9 cellular contexts compared by ENCODE assay signal in the genomic region with DNA sequence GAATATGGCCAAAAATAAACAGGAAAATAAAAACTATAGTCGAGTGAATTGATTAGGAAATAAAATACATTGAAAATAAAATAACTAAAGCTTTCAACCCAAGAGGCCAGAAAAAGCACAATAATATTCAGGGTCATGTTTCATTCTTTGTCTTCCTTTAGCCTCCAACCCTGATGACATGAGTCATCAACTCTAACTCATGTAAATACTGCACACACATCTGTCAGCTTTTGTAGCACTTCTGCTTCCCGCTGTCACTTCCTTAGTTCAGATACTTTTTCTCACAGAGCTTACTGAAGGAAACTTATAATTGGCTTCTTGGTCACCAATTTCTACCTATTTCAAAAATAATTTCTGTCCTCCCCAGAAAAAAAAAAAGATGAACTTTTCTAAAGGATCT.
DNase-seq lines count a peak whose midpoint lies in the region; ATAC-seq, FAIRE-seq and TF ChIP-seq lines count a peak whose summit lies in the region.
"Had no signal": no experiment of that assay in that cellular context is flagged by ENCODE, and none has a peak within 500 bp of the region (broad histone marks: within the 10 kb centered on the region; RNA-seq: fewer than 3 reads in every experiment).

No MANE protein-coding gene starts in this region.

- no peak for TF ChIP-seq POLR2A in GM12878 (IDR thresholded peaks at IDR 0.05; ENCODE audit: low read depth, low read length)

- H3K27me3 ChIP-seq in GM12878 (replicated peaks in 1 of 2; ENCODE audit: control insufficient read depth in 2 of 2, insufficient read depth in 2 of 2, low read length in 1 of 2) = no peaks in the 10 kb centered on the region; a peak in 1 of 4 replicates

- peak; percentile 96 for ATAC-seq in GM21576 (IDR thresholded peaks at IDR 0.05; ENCODE audit: unreplicated experiment)
- peak; percentile 71 for ATAC-seq in GM12878
- peak; percentile 92 for ATAC-seq in stimulated activated naive B cell treated with anti-CD40 and anti-IgM and Interleukin-4, amounts not matched to agents 10 μg/mL and 1 μg/mL and 100 μg/mL, for 72 hours (replicated peaks)

- RAD21 ChIA-PET in GM12878 (lab: Charles Lee; ENCODE audit: unreplicated experiment) = no interaction called here

- no peak for TF ChIP-seq RAD21 in GM12878 (IDR thresholded peaks at IDR 0.05; ENCODE audit: insufficient read depth, low read depth, low read length)

- no peaks in the 10 kb centered on the region for H4K20me1 ChIP-seq in GM12878 (ENCODE audit: control insufficient read depth, insufficient read depth)

- TF ChIP-seq CTCF in GM12878 (IDR thresholded peaks at IDR 0.05 in 2 of 3, conservative IDR thresholded peaks at IDR 0.05 in 1 of 3; ENCODE audit: control insufficient read depth in 2 of 3, extremely low read depth in 1 of 3, insufficient read depth in 1 of 3, low read depth in 3 of 3, low read length in 3 of 3) = no peak

- H3K27me3 Mint-ChIP-seq in stimulated activated naive B cell treated with anti-CD40 and anti-IgM and Interleukin-4, amounts not matched to agents 10 μg/mL and 1 μg/mL and 100 μg/mL, for 72 hours = no peaks in the 10 kb centered on the region

- H3K9me3 Mint-ChIP-seq in stimulated activated naive B cell treated with anti-CD40 and anti-IgM and Interleukin-4, amounts not matched to agents 10 μg/mL and 1 μg/mL and 100 μg/mL, for 72 hours = peaks cover 0 to 3% of the 10 kb centered on the region in 2 donors
- H3K9me3 Mint-ChIP-seq: activated naive CD4-positive, alpha-beta T cell treated with anti-CD3 and anti-CD28 coated beads, Interleukin-2, amount 50 U/mL, for 72 hours had no signal

- in situ Hi-C loops in GM12878 (cut with MboI) = no loop called here

- no peaks in the 10 kb centered on the region for H3K36me3 Mint-ChIP-seq in stimulated activated naive B cell treated with anti-CD40 and anti-IgM and Interleukin-4, amounts not matched to agents 10 μg/mL and 1 μg/mL and 100 μg/mL, for 72 hours

- no peak overlapping the region for H3K27ac ChIP-seq in GM12878 (ENCODE audit: control insufficient read depth, insufficient read depth)

- SMC1A ChIA-PET in GM12878 (lab: Charles Lee; ENCODE audit: uncharacterized antibody, unreplicated experiment) = interaction anchor here (1.0 to 1.5 kb wide), 3 partner anchors 9 to 194 kb away, joined by 3 to 5 read pairs (median 3); no protein-coding TSS in a partner anchor

- H3K4me2 ChIP-seq in GM12878 (ENCODE audit: control insufficient read depth, insufficient read depth) = 0 out of 2 replicates have a peak overlapping the region, but pooled peaks have one; percentile 17

- no peaks in the 10 kb centered on the region for H3K4me1 ChIP-seq in GM12878 (ENCODE audit: control insufficient read depth, insufficient read depth, low read length)

- intact Hi-C loops in GM12878 (cut with micrococcal nuclease; ENCODE audit: unreplicated experiment) = no loop called here

- H3K4me3 ChIP-seq in GM12878 = no peak overlapping the region

- BruUV-seq in GM12878 (replicated peaks; lab: Mats Ljungman, UMichigan) = no TSS peak

- H2AFZ ChIP-seq in GM12878 (ENCODE audit: control insufficient read depth, low read depth, low read length) = no peak overlapping the region

- no peaks in the 10 kb centered on the region for H3K36me3 ChIP-seq in GM12878 (ENCODE audit: control insufficient read depth in 2 of 2, insufficient read depth in 2 of 2, low read length in 1 of 2)

- no peak overlapping the region for H3K27ac Mint-ChIP-seq in stimulated activated naive B cell treated with anti-CD40 and anti-IgM and Interleukin-4, amounts not matched to agents 10 μg/mL and 1 μg/mL and 100 μg/mL, for 72 hours
- H3K27ac Mint-ChIP-seq: activated naive CD4-positive, alpha-beta T cell treated with anti-CD3 and anti-CD28 coated beads, Interleukin-2, amount 50 U/mL, for 72 hours had no signal

- peaks cover 17 to 28% of the 10 kb centered on the region in 2 donors for H3K4me1 Mint-ChIP-seq in stimulated activated naive B cell treated with anti-CD40 and anti-IgM and Interleukin-4, amounts not matched to agents 10 μg/mL and 1 μg/mL and 100 μg/mL, for 72 hours

- POLR2A ChIA-PET in GM12878 (lab: Charles Lee) = no interaction called here

- no peak for FAIRE-seq in GM12878 (lab: Jason Lieb, UNC)

- no peak overlapping the region for H3K9ac ChIP-seq in GM12878 (ENCODE audit: control insufficient read depth, insufficient read depth, low read length)

- no peaks in the 10 kb centered on the region for H3K9me3 ChIP-seq in GM12878 (replicated peaks; ENCODE audit: control insufficient read depth, insufficient read depth, low read length)

- DNase-seq in EH (ENCODE audit: low read depth) (peak; percentile 9), Kasumi-1 (lab: John Stamatoyannopoulos, UW) (peak; percentile 99), GM12878 (ENCODE audit: low read depth, low spot score) (no peak), activated T-cell treated with anti-CD3 and anti-CD28 coated beads for 4 hours (no peak), hepatic stellate cell (ENCODE audit: low spot score) (no peak), cerebellar cortex (ENCODE audit: low spot score) (no peak)
- DNase-seq in stimulated activated naive B cell treated with anti-CD40 and anti-IgM and Interleukin-4, amounts not matched to agents 10 μg/mL and 1 μg/mL and 100 μg/mL, for 72 hours = no peak

- CTCF ChIA-PET in GM12878 (lab: Yijun Ruan, JAX) = interaction anchor here (0.6 kb wide), 1 partner anchor 39 kb away, joined by 3 read pairs; no protein-coding TSS in a partner anchor

- H3K4me3 Mint-ChIP-seq in stimulated activated naive B cell treated with anti-CD40 and anti-IgM and Interleukin-4, amounts not matched to agents 10 μg/mL and 1 μg/mL and 100 μg/mL, for 72 hours = no peak overlapping the region

- 4% methylated on average over 2 of the region's 2 CpGs for WGBS in GM12878 (ENCODE audit: insufficient coverage, insufficient replicate concordance, low lambda C conversion rate, missing lambda C conversion rate)

- TF ChIP-seq EP300 in GM12878 (IDR thresholded peaks at IDR 0.05; ENCODE audit: borderline replicate concordance in 1 of 2, control insufficient read depth in 1 of 2, low read depth in 2 of 2, low read length in 2 of 2) = no peak

- no peaks in the 10 kb centered on the region for H3K79me2 ChIP-seq in GM12878 (ENCODE audit: control insufficient read depth, insufficient read depth, low read length)

TF ChIP-seq in GM12878, 131 proteins besides CTCF, POLR2A, EP300 and RAD21:
- peak; percentile 65; the same call in 1 of the 2 replicates for TF ChIP-seq SPI1 (IDR thresholded peaks at IDR 0.05; ENCODE audit: borderline replicate concordance, insufficient read depth, low read depth, low read length)
- TF ChIP-seq, protein P1, sequence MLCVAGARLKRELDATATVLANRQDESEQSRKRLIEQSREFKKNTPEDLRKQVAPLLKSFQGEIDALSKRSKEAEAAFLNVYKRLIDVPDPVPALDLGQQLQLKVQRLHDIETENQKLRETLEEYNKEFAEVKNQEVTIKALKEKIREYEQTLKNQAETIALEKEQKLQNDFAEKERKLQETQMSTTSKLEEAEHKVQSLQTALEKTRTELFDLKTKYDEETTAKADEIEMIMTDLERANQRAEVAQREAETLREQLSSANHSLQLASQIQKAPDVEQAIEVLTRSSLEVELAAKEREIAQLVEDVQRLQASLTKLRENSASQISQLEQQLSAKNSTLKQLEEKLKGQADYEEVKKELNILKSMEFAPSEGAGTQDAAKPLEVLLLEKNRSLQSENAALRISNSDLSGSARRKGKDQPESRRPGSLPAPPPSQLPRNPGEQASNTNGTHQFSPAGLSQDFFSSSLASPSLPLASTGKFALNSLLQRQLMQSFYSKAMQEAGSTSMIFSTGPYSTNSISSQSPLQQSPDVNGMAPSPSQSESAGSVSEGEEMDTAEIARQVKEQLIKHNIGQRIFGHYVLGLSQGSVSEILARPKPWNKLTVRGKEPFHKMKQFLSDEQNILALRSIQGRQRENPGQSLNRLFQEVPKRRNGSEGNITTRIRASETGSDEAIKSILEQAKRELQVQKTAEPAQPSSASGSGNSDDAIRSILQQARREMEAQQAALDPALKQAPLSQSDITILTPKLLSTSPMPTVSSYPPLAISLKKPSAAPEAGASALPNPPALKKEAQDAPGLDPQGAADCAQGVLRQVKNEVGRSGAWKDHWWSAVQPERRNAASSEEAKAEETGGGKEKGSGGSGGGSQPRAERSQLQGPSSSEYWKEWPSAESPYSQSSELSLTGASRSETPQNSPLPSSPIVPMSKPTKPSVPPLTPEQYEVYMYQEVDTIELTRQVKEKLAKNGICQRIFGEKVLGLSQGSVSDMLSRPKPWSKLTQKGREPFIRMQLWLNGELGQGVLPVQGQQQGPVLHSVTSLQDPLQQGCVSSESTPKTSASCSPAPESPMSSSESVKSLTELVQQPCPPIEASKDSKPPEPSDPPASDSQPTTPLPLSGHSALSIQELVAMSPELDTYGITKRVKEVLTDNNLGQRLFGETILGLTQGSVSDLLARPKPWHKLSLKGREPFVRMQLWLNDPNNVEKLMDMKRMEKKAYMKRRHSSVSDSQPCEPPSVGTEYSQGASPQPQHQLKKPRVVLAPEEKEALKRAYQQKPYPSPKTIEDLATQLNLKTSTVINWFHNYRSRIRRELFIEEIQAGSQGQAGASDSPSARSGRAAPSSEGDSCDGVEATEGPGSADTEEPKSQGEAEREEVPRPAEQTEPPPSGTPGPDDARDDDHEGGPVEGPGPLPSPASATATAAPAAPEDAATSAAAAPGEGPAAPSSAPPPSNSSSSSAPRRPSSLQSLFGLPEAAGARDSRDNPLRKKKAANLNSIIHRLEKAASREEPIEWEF (IDR thresholded peaks at IDR 0.05; ENCODE audit: insufficient replicate concordance, low read depth, low read length) = no peak
- TF ChIP-seq PML (IDR thresholded peaks at IDR 0.05; ENCODE audit: low read length) = no peak

Comparison
In these comparisons a context has a peak if more than half of its experiments do, and no peak if none do; other contexts are left out.
1. DNase-seq: peak in EH (single experiment) and Kasumi-1 (2 of 2); none in GM12878 (single experiment), stimulated activated naive B cell treated with anti-CD40 and anti-IgM and Interleukin-4, amounts not matched to agents 10 μg/mL and 1 μg/mL and 100 μg/mL, for 72 hours (single experiment), activated T-cell treated with anti-CD3 and anti-CD28 coated beads for 4 hours (single experiment), hepatic stellate cell (single experiment) and cerebellar cortex (single experiment).
2. Peak in every context shown above with its lines, with median percentiles within 50 percentile points of each other: ATAC-seq.